8 cellular contexts compared by ENCODE assay signal in genomic region chr6:43308101-43308989, GRCh38. TPM values are rescaled to one million over a fixed set of nuclear protein-coding genes. Genes with fewer than 3 reads are reported as not detected.
DNase-seq lines count a peak whose midpoint lies in the region; ATAC-seq and TF ChIP-seq lines count a peak whose summit lies in the region.

CRIP3 (minus strand) TSS chr6:43308826; CDS start chr6:43308792, 34 bp downstream.

- peak within 1 kb of the TSS; percentile 86 for H2AFZ ChIP-seq in PC-9

- in situ Hi-C loops in astrocyte of the cerebellum (cut with HindIII; ENCODE audit: low sequenced_read_pairs): no loop called here

- DNase-seq in ELR (ENCODE audit: low read depth): peak; percentile 21
- peak; percentile 59 to 60 for DNase-seq in PC-9
- no peak for DNase-seq in astrocyte of the cerebellum (ENCODE audit: low read depth)
- peak; percentile 17 to 21 for DNase-seq in stimulated activated CD4-positive, alpha-beta T cell treated with anti-CD3 and anti-CD28 coated beads, Interleukin-15, amount 100 ng/mL, for 1 hour (ENCODE audit: low read depth in 1 of 2, low spot score in 1 of 2)
- DNase-seq in MV-4-11 (lab: John Stamatoyannopoulos, UW): no peak

- H3K79me2 ChIP-seq in PC-9 (ENCODE audit: low read depth): no peaks in the 10 kb centered on the region

- H3K36me3 ChIP-seq in PC-9 (ENCODE audit: low read depth): no peaks in the 10 kb centered on the region

- POLR2A ChIA-PET in PC-9 (lab: Charles Lee; ENCODE audit: unreplicated experiment): interaction anchor here (0.7 kb wide), 1 partner anchor 210 kb away, joined by 5 read pairs; no protein-coding TSS in a partner anchor

- peak within 1 kb of the TSS; percentile 78 for H3K4me2 ChIP-seq in PC-9

- intact Hi-C loops in PC-9 (cut with micrococcal nuclease; ENCODE audit: unreplicated experiment): loop anchor here (5.0 kb wide), 1 partner anchor 189 kb away; no protein-coding TSS in a partner anchor

- H3K9me3 ChIP-seq in PC-9 (ENCODE audit: insufficient read depth, low read depth): no peaks in the 10 kb centered on the region

- no peaks in the 10 kb centered on the region for H3F3A ChIP-seq in PC-9 (ENCODE audit: insufficient read depth, low read depth)

- no peaks in the 10 kb centered on the region for H3K27me3 ChIP-seq in PC-9 (ENCODE audit: insufficient read depth, low read depth)

- CTCF ChIA-PET in PC-9 (lab: Charles Lee): interaction anchor here (0.6 to 0.7 kb wide), 7 partner anchors 10 to 196 kb away, joined by 3 to 14 read pairs (median 3); no protein-coding TSS in a partner anchor

- H3K27ac ChIP-seq in PC-9: no peak within 1 kb of the TSS

- no peaks in the 10 kb centered on the region for H3K9me2 ChIP-seq in PC-9 (ENCODE audit: insufficient read depth)

- peak within 1 kb of the TSS; percentile 50; the same call in 1 of the 2 replicates for H3K4me3 ChIP-seq in PC-9
- H3K4me3 ChIP-seq in astrocyte of the cerebellum (ENCODE audit: low read depth, low read length): no peak within 1 kb of the TSS
- peak within 1 kb of the TSS; percentile 60 for H3K4me3 ChIP-seq in iPS-11a (ENCODE audit: low read depth, low read length)

- TF ChIP-seq CTCF in PC-9 (conservative IDR thresholded peaks at IDR 0.05): peak; percentile 52
- peak; percentile 16 for TF ChIP-seq CTCF in astrocyte of the cerebellum (IDR thresholded peaks at IDR 0.05; ENCODE audit: low read depth, low read length, missing control alignments)

- BruUV-seq in PC-9 (replicated peaks; lab: Mats Ljungman, UMichigan): TSS peak; percentile 49

- ATAC-seq in HG02763 (IDR thresholded peaks at IDR 0.05; ENCODE audit: unreplicated experiment) (peak; percentile 47), GM21447 (IDR thresholded peaks at IDR 0.05; ENCODE audit: unreplicated experiment) (no peak)

- no peaks in the 10 kb centered on the region for H4K20me1 ChIP-seq in PC-9 (ENCODE audit: insufficient read depth)

- H3K4me1 ChIP-seq in PC-9 (replicated peaks; ENCODE audit: insufficient read depth): peaks cover 15% of the 10 kb centered on the region

RNA-seq across cellular contexts. Expression of gene CRIP3, which starts in this region (rescaled TPM):
- total RNA-seq in PC-9 (2021): 5.7 and 10.0 TPM in 2 replicates

Comparison
In these comparisons a context has a peak if more than half of its experiments do, and no peak if none do; other contexts are left out.
1. DNase-seq: peak in ELR (single experiment), PC-9 (2 of 2) and stimulated activated CD4-positive, alpha-beta T cell treated with anti-CD3 and anti-CD28 coated beads, Interleukin-15, amount 100 ng/mL, for 1 hour (2 of 2); none in astrocyte of the cerebellum (single experiment) and MV-4-11 (single experiment).